Comparison of ENCODE assay signal across 20 cellular contexts in genomic region chr21:39115659-39116235, GRCh38.
A peak's percentile ranks its signal among the peaks of the same experiment; 100 is the strongest.
DNase-seq lines count a peak whose midpoint lies in the region; ATAC-seq, FAIRE-seq and TF ChIP-seq lines count a peak whose summit lies in the region.
"Had no signal": no experiment of that assay in that cellular context is flagged by ENCODE, and none has a peak within 500 bp of the region (broad histone marks: within the 10 kb centered on the region; RNA-seq: fewer than 3 reads in every experiment).

No MANE protein-coding gene starts in this region.

- H3K4me2 ChIP-seq in HCT116 (ENCODE audit: low read length) = no peak overlapping the region

- H3K79me2 ChIP-seq in HCT116 (ENCODE audit: insufficient read depth, low read length) = no peaks in the 10 kb centered on the region
- H3K79me2 ChIP-seq: parathyroid adenoma had no signal

- H4K20me1 ChIP-seq in HCT116 (ENCODE audit: insufficient read depth) = no peaks in the 10 kb centered on the region

- TF ChIP-seq POLR2A in HCT116 (IDR thresholded peaks at IDR 0.05; ENCODE audit: borderline replicate concordance, extremely low read depth, insufficient read depth, insufficient read length) = no peak

- H3K36me3 ChIP-seq in HCT116 (ENCODE audit: control insufficient read depth in 1 of 2, insufficient read depth in 2 of 2, low read length in 2 of 2) (no peaks in the 10 kb centered on the region), thoracic aorta (no peaks in the 10 kb centered on the region)

- H3K9me3 Mint-ChIP-seq in chondrocyte (ENCODE audit: low read depth) = no peaks in the 10 kb centered on the region
- H3K9me3 Mint-ChIP-seq: activated naive CD4-positive, alpha-beta T cell treated with anti-CD3 and anti-CD28 coated beads for 36 hours; CD4-positive, alpha-beta T cell; dendritic cell treated with granulocyte-macrophage colony-stimulating factor and Interleukin-4, amounts not matched to agents 40 ng/mL and 50 ng/mL, for 4 days; HFFc6; natural killer cell treated with Interleukin-12 subunit alpha and Interleukin-12 subunit beta and Interleukin-15 and Interleukin-18, amount 100 ng/mL, for 72 hours had no signal

- peak overlapping the region; percentile 82 for H3K27ac Mint-ChIP-seq in chondrocyte (ENCODE audit: unreplicated experiment)
- H3K27ac Mint-ChIP-seq: activated naive CD4-positive, alpha-beta T cell treated with anti-CD3 and anti-CD28 coated beads for 36 hours; CD4-positive, alpha-beta T cell; dendritic cell treated with granulocyte-macrophage colony-stimulating factor and Interleukin-4, amounts not matched to agents 40 ng/mL and 50 ng/mL, for 4 days; HFFc6; natural killer cell treated with Interleukin-12 subunit alpha and Interleukin-12 subunit beta and Interleukin-15 and Interleukin-18, amount 100 ng/mL, for 72 hours had no signal

- no peak overlapping the region for H3K9ac ChIP-seq in HCT116 (ENCODE audit: low read length)
- H3K9ac ChIP-seq: parathyroid adenoma had no signal

- TF ChIP-seq CTCF in HCT116 (IDR thresholded peaks at IDR 0.05 in 2 of 3, conservative IDR thresholded peaks at IDR 0.05 in 1 of 3; ENCODE audit: borderline replicate concordance in 1 of 3, insufficient read depth in 1 of 3, low read depth in 2 of 3, low read length in 2 of 3) (no peak), chondrocyte (IDR thresholded peaks at IDR 0.05) (peak; percentile 35), thoracic aorta (IDR thresholded peaks at IDR 0.05) (no peak)

- H3K27me3 Mint-ChIP-seq in chondrocyte (ENCODE audit: low read depth) = no peaks in the 10 kb centered on the region
- H3K27me3 Mint-ChIP-seq: CD4-positive, alpha-beta T cell had no signal

- ATAC-seq in HCT116 (peak; percentile 61), thoracic aorta (ENCODE audit: insufficient number of reproducible peaks, low FRiP score, low read depth) (no peak), HG02981 (IDR thresholded peaks at IDR 0.05; ENCODE audit: unreplicated experiment) (no peak), HG03196 (IDR thresholded peaks at IDR 0.05; ENCODE audit: unreplicated experiment) (no peak)
- ATAC-seq: natural killer cell treated with Interleukin-12 subunit alpha and Interleukin-12 subunit beta and Interleukin-15 and Interleukin-18, amount 100 ng/mL, for 72 hours had no signal

- no peak overlapping the region for H2AFZ ChIP-seq in HCT116 (ENCODE audit: low read depth, low read length, poor library complexity, severe bottlenecking)
- H2AFZ ChIP-seq: parathyroid adenoma had no signal

- DNase-seq in HCT116 (ENCODE audit: low read depth, low spot score) (no peak), RCC 7860 (ENCODE audit: low spot score) (peak; percentile 13), chondrocyte (ENCODE audit: low spot score) (no peak), thoracic aorta (ENCODE audit: low spot score) (no peak), SIG-M5 (lab: John Stamatoyannopoulos, UW) (no peak)
- DNase-seq: activated naive CD4-positive, alpha-beta T cell treated with anti-CD3 and anti-CD28 coated beads for 36 hours; CD4-positive, alpha-beta T cell; HFFc6; NCI-H187; NCI-H526 treated with DMSO at 0.1 percent for 48 hours; stimulated activated CD4-positive, alpha-beta T cell treated with anti-CD3 and anti-CD28 coated beads, Interleukin-4, amount 100 ng/mL, for 1 hour; stimulated activated naive CD4-positive, alpha-beta T cell; T-helper 1 cell had no signal

- H3K27me3 ChIP-seq in HCT116 (ENCODE audit: insufficient read depth, low read length) (no peaks in the 10 kb centered on the region), thoracic aorta (replicated peaks; ENCODE audit: insufficient read depth) (no peaks in the 10 kb centered on the region)

- H3K4me1 Mint-ChIP-seq in chondrocyte (ENCODE audit: low read depth) = peaks cover 55% of the 10 kb centered on the region

- CTCF ChIA-PET in HCT116 (lab: Charles Lee) = no interaction called here

- no peak for TF ChIP-seq RAD21 in HCT116 (IDR thresholded peaks at IDR 0.05; ENCODE audit: low read depth)

- RAD21 ChIA-PET in HCT116 (lab: Charles Lee; ENCODE audit: low non-redundant PET in 1 of 2, low total read pairs in 2 of 2, uncharacterized antibody in 2 of 2, unreplicated experiment in 2 of 2) = no interaction called here

- H3K4me3 Mint-ChIP-seq in chondrocyte (ENCODE audit: unreplicated experiment) = no peak overlapping the region
- H3K4me3 Mint-ChIP-seq: activated naive CD4-positive, alpha-beta T cell treated with anti-CD3 and anti-CD28 coated beads for 36 hours; CD4-positive, alpha-beta T cell; dendritic cell treated with granulocyte-macrophage colony-stimulating factor and Interleukin-4, amounts not matched to agents 40 ng/mL and 50 ng/mL, for 4 days; HFFc6; natural killer cell treated with Interleukin-12 subunit alpha and Interleukin-12 subunit beta and Interleukin-15 and Interleukin-18, amount 100 ng/mL, for 72 hours had no signal

- H3K27ac ChIP-seq in HCT116 (ENCODE audit: low read depth, low read length) (no peak overlapping the region), thoracic aorta (peak overlapping the region; percentile 68 to 69)
- H3K27ac ChIP-seq: parathyroid adenoma had no signal

- H3K9me3 ChIP-seq in HCT116 (ENCODE audit: control insufficient read depth in 1 of 2, insufficient read depth in 1 of 2, low read depth in 1 of 2, low read length in 2 of 2) (no peaks in the 10 kb centered on the region), thoracic aorta (no peaks in the 10 kb centered on the region)

- FAIRE-seq in RCC 7860 (lab: Jason Lieb, UNC) = no peak
- FAIRE-seq: endometrium, keratinocyte had no signal

- no peaks in the 10 kb centered on the region for H3K36me3 Mint-ChIP-seq in chondrocyte (ENCODE audit: low read depth)
- H3K36me3 Mint-ChIP-seq: natural killer cell treated with Interleukin-12 subunit alpha and Interleukin-12 subunit beta and Interleukin-15 and Interleukin-18, amount 100 ng/mL, for 72 hours had no signal

- BruUV-seq in HCT116 (replicated peaks; lab: Mats Ljungman, UMichigan) = no TSS peak

- no peak overlapping the region for H3K4me3 ChIP-seq in HCT116 (replicated peaks in 1 of 2; ENCODE audit: low read depth in 1 of 2, low read length in 2 of 2)
- no peak overlapping the region for H3K4me3 ChIP-seq in thoracic aorta

- intact Hi-C loops in HCT116 (cut with micrococcal nuclease) = no loop called here

- POLR2A ChIA-PET in HCT116 (lab: Charles Lee) = no interaction called here

- H3K4me1 ChIP-seq in HCT116 (ENCODE audit: control insufficient read depth in 1 of 2, insufficient read depth in 2 of 2, low read length in 2 of 2) = no peaks in the 10 kb centered on the region; a peak in 1 of 4 replicates
- peaks cover 41 to 66% of the 10 kb centered on the region in 2 donors for H3K4me1 ChIP-seq in thoracic aorta (ENCODE audit: control insufficient read depth in 1 of 2, low read depth in 2 of 2)
- H3K4me1 ChIP-seq: parathyroid adenoma had no signal

- no peaks in the 10 kb centered on the region for H3K9me2 ChIP-seq in HCT116 (ENCODE audit: insufficient read depth)

TF ChIP-seq in HCT116, 20 proteins besides CTCF, POLR2A, EP300 and RAD21 (continues in another document):
- TF ChIP-seq CEBPB (IDR thresholded peaks at IDR 0.05; ENCODE audit: low read depth) (no peak), MAX (IDR thresholded peaks at IDR 0.05) (no peak), ZBTB33 (IDR thresholded peaks at IDR 0.05; ENCODE audit: extremely low read depth, insufficient replicate concordance, low read length) (no peak), REST (IDR thresholded peaks at IDR 0.05; ENCODE audit: low read depth) (no peak), SIN3A (IDR thresholded peaks at IDR 0.05; ENCODE audit: low read depth) (no peak), EZH2 (IDR thresholded peaks at IDR 0.05) (no peak), FOSL1 (IDR thresholded peaks at IDR 0.05; ENCODE audit: low read depth) (no peak), EZH2phosphoT487 (IDR thresholded peaks at IDR 0.05; ENCODE audit: borderline replicate concordance) (no peak), EGR1 (IDR thresholded peaks at IDR 0.05; ENCODE audit: low read depth) (no peak)
